In genomic region chr9:136658849-136659535, GRCh38 we compare ENCODE assay signal across 15 cellular contexts. TPM values are rescaled to one million over a fixed set of nuclear protein-coding genes. Genes with fewer than 3 reads are reported as not detected.
DNase-seq lines count a peak whose midpoint lies in the region; ATAC-seq and TF ChIP-seq lines count a peak whose summit lies in the region.
"Had no signal": no experiment of that assay in that cellular context is flagged by ENCODE, and none has a peak within 500 bp of the region (broad histone marks: within the 10 kb centered on the region; RNA-seq: fewer than 3 reads in every experiment).

No MANE protein-coding gene starts in this region.

- H3K4me3 ChIP-seq in esophagus squamous epithelium (peak overlapping the region in 3 of 4 donors; percentile 8 to 65 (median 29)), skin epidermis (peak overlapping the region in 1 of 7 experiments; percentile 12)
- H3K4me3 ChIP-seq: A549, SJCRH30 had no signal

- peaks cover 0 to 97% (median 2%) of the 10 kb centered on the region in 4 donors for H3K27me3 ChIP-seq in esophagus squamous epithelium

- no peak overlapping the region for H3K4me3 Mint-ChIP-seq in stimulated activated effector memory CD8-positive, alpha-beta T cell treated with anti-CD3 and anti-CD28 coated beads, Interleukin-12 subunit alpha, Interleukin-12 subunit beta, amount 100 ng/mL, for 72 hours

- DNase-seq in NCI-H82 (lab: John Stamatoyannopoulos, UW), result peak; percentile 17
- no peak for DNase-seq in NCI-H82 treated with DMSO at 0.1 percent for 48 hours (lab: John Stamatoyannopoulos, UW; ENCODE audit: unreplicated experiment)
- DNase-seq in NAMALWA (ENCODE audit: low spot score), result peak; percentile 34
- DNase-seq in esophagus squamous epithelium (lab: John Stamatoyannopoulos, UW), result no peak
- DNase-seq in stimulated activated effector memory CD8-positive, alpha-beta T cell treated with anti-CD3 and anti-CD28 coated beads, Interleukin-12 subunit alpha, Interleukin-12 subunit beta, amount 100 ng/mL, for 72 hours (ENCODE audit: low spot score in 2 of 2), result no peak
- no peak for DNase-seq in NCI-H446 (lab: John Stamatoyannopoulos, UW)
- no peak for DNase-seq in hepatic stellate cell (ENCODE audit: low spot score)
- DNase-seq: anterior cingulate cortex; effector CD4-positive, alpha-beta T cell; NCI-H1930; SJCRH30 had no signal

- intact Hi-C loops in esophagus squamous epithelium (cut with DNase I), result no loop called here

- peaks cover 0 to 48% (median 1%) of the 10 kb centered on the region in 3 donors for H3K4me1 ChIP-seq in esophagus squamous epithelium

- H3K9me3 Mint-ChIP-seq in stimulated activated effector memory CD8-positive, alpha-beta T cell treated with anti-CD3 and anti-CD28 coated beads, Interleukin-12 subunit alpha, Interleukin-12 subunit beta, amount 100 ng/mL, for 72 hours, result no peaks in the 10 kb centered on the region

- H3K27ac ChIP-seq in esophagus squamous epithelium (peak overlapping the region; percentile 32 to 84 (median 72)), skin epidermis (peak overlapping the region in 16 of 21 experiments; percentile 19 to 83 (median 64))
- H3K27ac ChIP-seq: A549, SJCRH30, VCaP had no signal

- no peak overlapping the region for H3K27ac Mint-ChIP-seq in stimulated activated effector memory CD8-positive, alpha-beta T cell treated with anti-CD3 and anti-CD28 coated beads, Interleukin-12 subunit alpha, Interleukin-12 subunit beta, amount 100 ng/mL, for 72 hours

- H3K9me3 ChIP-seq in esophagus squamous epithelium, result no peaks in the 10 kb centered on the region
- H3K9me3 ChIP-seq: A549, SJCRH30, tibial nerve had no signal

- no peak for TF ChIP-seq CTCF in esophagus squamous epithelium (IDR thresholded peaks at IDR 0.05)

- no peaks in the 10 kb centered on the region for H3K36me3 Mint-ChIP-seq in stimulated activated effector memory CD8-positive, alpha-beta T cell treated with anti-CD3 and anti-CD28 coated beads, Interleukin-12 subunit alpha, Interleukin-12 subunit beta, amount 100 ng/mL, for 72 hours

- no peaks in the 10 kb centered on the region for H3K36me3 ChIP-seq in esophagus squamous epithelium
- H3K36me3 ChIP-seq: SJCRH30, tibial nerve had no signal

- 35 to 61% methylated on average over 10 to 13 of the region's 37 CpGs for WGBS in esophagus squamous epithelium, 2 donors

- no peak for TF ChIP-seq POLR2A in esophagus squamous epithelium (IDR thresholded peaks at IDR 0.05)

- ATAC-seq in stimulated activated effector memory CD8-positive, alpha-beta T cell treated with anti-CD3 and anti-CD28 coated beads, Interleukin-12 subunit alpha, Interleukin-12 subunit beta, amount 100 ng/mL, for 72 hours, result no peak

- no peaks in the 10 kb centered on the region for H3K4me1 Mint-ChIP-seq in stimulated activated effector memory CD8-positive, alpha-beta T cell treated with anti-CD3 and anti-CD28 coated beads, Interleukin-12 subunit alpha, Interleukin-12 subunit beta, amount 100 ng/mL, for 72 hours

RNA-seq across cellular contexts. Expression of gene EGFL7, which starts 3.7 kb away (rescaled TPM):
- 10 to 100 TPM in 2 of 4 donors, 1 to 10 TPM in 2; 5.2 to 41.2 (median 21.2) TPM for total RNA-seq in esophagus squamous epithelium

RNA-seq across cellular contexts. Expression of gene AGPAT2, which starts 28.3 kb away (rescaled TPM):
- total RNA-seq in esophagus squamous epithelium, result 10 to 100 TPM; 66.2 to 80.6 (median 75.8) TPM

RNA-seq across cellular contexts. Expression of gene DIPK1B, which starts 53.4 kb away (rescaled TPM):
- total RNA-seq in esophagus squamous epithelium, result 1 to 10 TPM in 3 of 4 donors, under 1 TPM in 1; 0.48 to 6.3 (median 1.1) TPM

Comparison
In these comparisons a context has a peak if more than half of its experiments do, and no peak if none do; other contexts are left out.
1. DNase-seq: peak in NCI-H82 (single experiment) and NAMALWA (single experiment); none in NCI-H82 treated with DMSO at 0.1 percent for 48 hours (single experiment), esophagus squamous epithelium (single experiment), stimulated activated effector memory CD8-positive, alpha-beta T cell treated with anti-CD3 and anti-CD28 coated beads, Interleukin-12 subunit alpha, Interleukin-12 subunit beta, amount 100 ng/mL, for 72 hours (0 of 2), NCI-H446 (0 of 2) and hepatic stellate cell (single experiment).